ENCODE assay signal across 15 cellular contexts in the genomic region with DNA sequence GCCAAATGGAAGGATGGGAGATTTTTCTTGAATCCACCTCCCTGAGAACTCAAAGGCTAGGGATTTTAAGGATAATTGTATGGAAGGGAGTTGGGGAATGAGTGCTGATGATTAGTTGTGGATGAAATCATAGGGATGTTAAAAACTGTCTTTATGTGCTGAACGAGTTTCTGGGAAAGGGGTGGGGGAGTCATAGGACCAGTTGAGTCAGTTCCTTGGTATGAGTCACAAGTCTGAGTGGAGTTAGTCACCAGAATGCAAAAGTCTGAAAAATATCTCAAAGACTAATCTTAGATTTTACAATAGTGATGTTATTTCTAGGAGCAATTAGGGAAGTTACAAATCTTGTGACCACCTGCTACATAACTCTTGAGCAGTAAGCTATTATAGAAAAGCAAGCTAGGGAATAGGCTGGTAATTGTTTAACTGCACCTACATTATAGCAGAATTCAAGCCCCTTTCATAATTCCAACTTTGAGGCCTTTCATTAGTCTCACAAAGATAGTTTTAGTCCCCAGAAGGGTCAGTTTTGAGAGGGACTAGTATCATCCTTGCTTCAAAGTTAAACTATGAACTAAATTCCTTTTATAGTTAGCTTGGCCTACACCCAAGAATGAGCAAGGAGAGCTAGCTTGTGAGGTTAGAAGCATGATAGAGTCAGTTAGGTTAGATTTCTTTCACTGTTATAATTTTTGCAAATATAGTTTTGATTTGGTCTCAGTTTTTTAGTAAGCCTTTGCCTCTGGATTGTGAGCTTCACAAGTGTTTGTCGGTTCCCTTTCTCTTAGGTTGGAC.
DNase-seq lines count a peak whose midpoint lies in the region; ATAC-seq and TF ChIP-seq lines count a peak whose summit lies in the region.
"Had no signal": no experiment of that assay in that cellular context is flagged by ENCODE, and none has a peak within 500 bp of the region (broad histone marks: within the 10 kb centered on the region; RNA-seq: fewer than 3 reads in every experiment).

No MANE protein-coding gene starts in this region.

- H3K27me3 ChIP-seq in breast epithelium (no peaks in the 10 kb centered on the region), fibroblast of lung (ENCODE audit: control insufficient read depth, insufficient read depth, low read length) (no peaks in the 10 kb centered on the region)

- no peaks in the 10 kb centered on the region for H3K4me1 ChIP-seq in breast epithelium
- peaks cover 6% of the 10 kb centered on the region for H3K4me1 ChIP-seq in fibroblast of lung (ENCODE audit: control insufficient read depth, extremely low read depth, insufficient read depth, low read length)

- CTCF ChIA-PET in MCF 10A (lab: Yijun Ruan, JAX), result interaction anchor here (0.7 kb wide), 1 partner anchor 25 kb away, joined by 4 read pairs; no protein-coding TSS in a partner anchor
- CTCF ChIA-PET in HEK293T (lab: Yijun Ruan, JAX), result no interaction called here

- H3K4me1 Mint-ChIP-seq in MCF 10A (ENCODE audit: insufficient read depth, unreplicated experiment), result peaks cover 6% of the 10 kb centered on the region
- H3K4me1 Mint-ChIP-seq: CD8-positive, alpha-beta memory T cell had no signal

- no peak overlapping the region for H2AFZ ChIP-seq in fibroblast of lung (ENCODE audit: low read length)

- ATAC-seq in HG02973 (IDR thresholded peaks at IDR 0.05; ENCODE audit: unreplicated experiment), result no peak
- ATAC-seq: effector memory CD8-positive, alpha-beta T cell; GM12878; HCT116; Right ventricle myocardium inferior had no signal

- no peak for TF ChIP-seq POLR2A in breast epithelium (IDR thresholded peaks at IDR 0.05)

- intact Hi-C loops in MCF 10A (cut with micrococcal nuclease), result no loop called here
- intact Hi-C loops in breast epithelium (cut with DNase I; ENCODE audit: low total_unique reads), result no loop called here
- intact Hi-C loops in posterior cingulate gyrus (cut with DNase I), result no loop called here

- H3K4me3 Mint-ChIP-seq in MCF 10A (ENCODE audit: unreplicated experiment), result no peak overlapping the region
- H3K4me3 Mint-ChIP-seq: CD8-positive, alpha-beta memory T cell; effector memory CD8-positive, alpha-beta T cell had no signal

- TF ChIP-seq CTCF in MCF 10A (IDR thresholded peaks at IDR 0.05; ENCODE audit: unreplicated experiment) (no peak), breast epithelium (IDR thresholded peaks at IDR 0.05) (no peak), fibroblast of lung (conservative IDR thresholded peaks at IDR 0.05 in 1 of 2, IDR thresholded peaks at IDR 0.05 in 1 of 2; ENCODE audit: low read depth in 1 of 2, low read length in 2 of 2) (no peak)

- H3K4me3 ChIP-seq in breast epithelium (no peak overlapping the region), fibroblast of lung (replicated peaks in 1 of 4; ENCODE audit: control extremely low read depth in 1 of 4, insufficient read depth in 1 of 4, low read depth in 3 of 4, low read length in 4 of 4) (no peak overlapping the region)
- H3K4me3 ChIP-seq: GM12878, skin epidermis had no signal

- peaks cover 13% of the 10 kb centered on the region for H3K36me3 Mint-ChIP-seq in MCF 10A (ENCODE audit: insufficient read depth, unreplicated experiment)

- peak overlapping the region; percentile 65 for H3K27ac Mint-ChIP-seq in MCF 10A (ENCODE audit: low read depth, unreplicated experiment)
- H3K27ac Mint-ChIP-seq: CD8-positive, alpha-beta memory T cell; effector memory CD8-positive, alpha-beta T cell had no signal

- POLR2A ChIA-PET in MCF 10A (lab: Yijun Ruan, JAX) (interaction anchor here (0.9 kb wide), 1 partner anchor 28 kb away, joined by 3 read pairs; no protein-coding TSS in a partner anchor), HEK293T (lab: Yijun Ruan, JAX) (no interaction called here)

- H3K9me3 ChIP-seq in breast epithelium (peaks cover 0 to 40% of the 10 kb centered on the region in 2 donors), fibroblast of lung (ENCODE audit: control insufficient read depth, insufficient read depth, low read depth, low read length) (no peaks in the 10 kb centered on the region)

- no peaks in the 10 kb centered on the region for H3K79me2 ChIP-seq in fibroblast of lung (ENCODE audit: control insufficient read depth, insufficient read depth, low read length)

- H3K27ac ChIP-seq in breast epithelium (no peak overlapping the region), fibroblast of lung (ENCODE audit: insufficient read depth, low read length) (peak overlapping the region; percentile 40)
- H3K27ac ChIP-seq: skin epidermis had no signal

- no TSS peak for BruUV-seq in MCF 10A (replicated peaks; lab: Mats Ljungman, UMichigan)

- H3K36me3 ChIP-seq in breast epithelium (no peaks in the 10 kb centered on the region), fibroblast of lung (ENCODE audit: control insufficient read depth, insufficient read depth, low read length) (no peaks in the 10 kb centered on the region)

- DNase-seq in MCF 10A (ENCODE audit: unreplicated experiment) (peak; percentile 63), breast epithelium (ENCODE audit: low spot score in 2 of 2) (no peak), RPMI7951 (ENCODE audit: low read depth) (peak; percentile 87), fibroblast of lung (ENCODE audit: low read depth in 2 of 2) (peak; percentile 89 to 95), stromal cell of bone marrow (ENCODE audit: low read depth) (peak; percentile 93), posterior cingulate gyrus (no peak), HEK293T (ENCODE audit: extremely low spot score) (no peak)
- DNase-seq: activated naive CD4-positive, alpha-beta T cell; CD8-positive, alpha-beta memory T cell; effector memory CD8-positive, alpha-beta T cell had no signal

- no peaks in the 10 kb centered on the region for H4K20me1 ChIP-seq in fibroblast of lung (ENCODE audit: control insufficient read depth, extremely low read depth, insufficient read depth, low read length)

- H3K27me3 Mint-ChIP-seq in MCF 10A (ENCODE audit: insufficient read depth, unreplicated experiment), result no peaks in the 10 kb centered on the region

- no peak overlapping the region for H3K4me2 ChIP-seq in fibroblast of lung (ENCODE audit: extremely low read depth, insufficient read depth, low read length)

- H3K9me3 Mint-ChIP-seq in MCF 10A (ENCODE audit: unreplicated experiment), result peaks cover 18% of the 10 kb centered on the region

- no peak overlapping the region for H3K9ac ChIP-seq in fibroblast of lung (ENCODE audit: insufficient read depth, low read length)

TF ChIP-seq in HEK293T, 16 proteins besides CTCF, POLR2A, EP300 and RAD21:
- no peak for TF ChIP-seq CTBP1 (IDR thresholded peaks at IDR 0.05; ENCODE audit: borderline replicate concordance)
- no peak for TF ChIP-seq SP1 (IDR thresholded peaks at IDR 0.05)
- TF ChIP-seq SUZ12 (IDR thresholded peaks at IDR 0.05), result no peak
- no peak for TF ChIP-seq FOXM1 (IDR thresholded peaks at IDR 0.05; ENCODE audit: borderline replicate concordance)
- no peak for TF ChIP-seq BHLHE40 (IDR thresholded peaks at IDR 0.05; ENCODE audit: borderline replicate concordance)
- TF ChIP-seq FOXA1 (IDR thresholded peaks at IDR 0.05), result no peak
- no peak for TF ChIP-seq TARDBP (IDR thresholded peaks at IDR 0.05)
- TF ChIP-seq ARNT (IDR thresholded peaks at IDR 0.05), result no peak
- no peak for TF ChIP-seq LEF1 (IDR thresholded peaks at IDR 0.05; ENCODE audit: borderline replicate concordance)
- no peak for TF ChIP-seq ZNF384 (IDR thresholded peaks at IDR 0.05)
- TF ChIP-seq, protein P1, sequence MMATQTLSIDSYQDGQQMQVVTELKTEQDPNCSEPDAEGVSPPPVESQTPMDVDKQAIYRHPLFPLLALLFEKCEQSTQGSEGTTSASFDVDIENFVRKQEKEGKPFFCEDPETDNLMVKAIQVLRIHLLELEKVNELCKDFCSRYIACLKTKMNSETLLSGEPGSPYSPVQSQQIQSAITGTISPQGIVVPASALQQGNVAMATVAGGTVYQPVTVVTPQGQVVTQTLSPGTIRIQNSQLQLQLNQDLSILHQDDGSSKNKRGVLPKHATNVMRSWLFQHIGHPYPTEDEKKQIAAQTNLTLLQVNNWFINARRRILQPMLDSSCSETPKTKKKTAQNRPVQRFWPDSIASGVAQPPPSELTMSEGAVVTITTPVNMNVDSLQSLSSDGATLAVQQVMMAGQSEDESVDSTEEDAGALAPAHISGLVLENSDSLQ (IDR thresholded peaks at IDR 0.05), result no peak
- TF ChIP-seq ELF4 (IDR thresholded peaks at IDR 0.05), result no peak
- TF ChIP-seq L3MBTL2 (conservative IDR thresholded peaks at IDR 0.05), result no peak
- no peak for TF ChIP-seq HDGF (IDR thresholded peaks at IDR 0.05; ENCODE audit: borderline replicate concordance)

Comparison
In these comparisons a context has a peak if more than half of its experiments do, and no peak if none do; other contexts are left out.
1. DNase-seq: peak in MCF 10A (single experiment), RPMI7951 (single experiment), fibroblast of lung (2 of 2) and stromal cell of bone marrow (single experiment); none in breast epithelium (0 of 2), posterior cingulate gyrus (0 of 10) and HEK293T (single experiment).